17 cellular contexts compared by ENCODE assay signal in the genomic region with DNA sequence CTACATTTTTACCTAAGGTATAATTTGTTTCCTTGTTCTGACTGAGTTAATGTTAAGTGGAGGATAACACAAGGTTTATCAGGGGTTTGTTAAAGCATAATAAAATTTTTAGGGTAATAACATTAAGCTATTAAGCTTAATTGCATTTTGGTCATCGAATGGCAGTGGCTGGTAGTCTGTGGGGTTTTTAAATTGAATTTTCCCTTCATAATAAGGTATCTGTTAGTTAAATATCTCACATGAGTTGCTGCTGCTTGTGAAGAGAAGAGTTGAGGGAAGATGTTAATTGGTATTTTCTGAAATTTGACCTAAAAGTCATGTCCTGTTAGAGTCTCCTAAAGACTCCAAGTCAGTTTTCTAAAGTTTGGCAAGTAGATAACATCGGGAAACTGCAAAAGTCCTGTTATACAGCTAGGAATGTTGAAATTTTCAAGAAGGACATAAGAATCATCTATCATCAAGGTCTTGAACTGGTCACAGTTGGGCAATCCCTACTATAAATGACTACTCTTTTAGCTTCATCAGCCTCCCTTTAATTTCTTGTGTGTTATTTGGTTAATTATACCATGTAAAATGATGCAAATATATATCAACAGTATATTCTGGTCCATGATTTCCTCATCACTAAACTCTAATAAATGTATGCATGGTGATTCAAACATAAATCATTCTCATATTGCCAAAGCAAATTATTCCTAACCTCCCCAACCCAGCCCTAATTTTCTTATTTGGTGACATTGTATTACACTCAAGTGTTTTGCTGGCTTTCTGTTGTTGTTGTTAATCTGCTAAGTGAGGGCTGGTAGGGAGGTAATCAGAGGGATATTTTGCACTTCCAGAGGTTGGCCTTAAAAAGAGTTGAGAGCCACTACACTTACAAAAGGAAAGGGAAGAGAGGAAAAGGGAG.
"Had no signal": no experiment of that assay in that cellular context is flagged by ENCODE, and none has a peak within 500 bp of the region (broad histone marks: within the 10 kb centered on the region; RNA-seq: fewer than 3 reads in every experiment).

No MANE protein-coding gene starts in this region.

- H3K27me3 Mint-ChIP-seq: activated B cell treated with CpG ODN at 0.5 μM for 24 hours; activated naive CD4-positive, alpha-beta T cell treated with anti-CD3 and anti-CD28 coated beads, Interleukin-2, amount 10 ng/mL, durations not matched to agents 7 days and 5 days; memory B cell; natural killer cell treated with Interleukin-12 subunit alpha and Interleukin-12 subunit beta and Interleukin-15 and Interleukin-18, amount 100 ng/mL, for 72 hours had no signal

- H3K4me3 ChIP-seq: esophagus squamous epithelium, left ventricle myocardium inferior, skin epidermis, tibial nerve, vagina had no signal

- ATAC-seq: foreskin keratinocyte; natural killer cell treated with Interleukin-12 subunit alpha and Interleukin-12 subunit beta and Interleukin-15 and Interleukin-18, amount 100 ng/mL, for 72 hours had no signal

- H3K27ac ChIP-seq: foreskin keratinocyte, left ventricle myocardium inferior, skin epidermis, tibial nerve, vagina had no signal

- H3K4me3 Mint-ChIP-seq: activated B cell treated with CpG ODN at 0.5 μM for 24 hours; activated naive CD4-positive, alpha-beta T cell treated with anti-CD3 and anti-CD28 coated beads, Interleukin-2, amount 10 ng/mL, durations not matched to agents 7 days and 5 days; memory B cell; natural killer cell treated with Interleukin-12 subunit alpha and Interleukin-12 subunit beta and Interleukin-15 and Interleukin-18, amount 100 ng/mL, for 72 hours; T-helper 1 cell treated with Interleukin-12 subunit alpha and Interleukin-12 subunit beta and Interleukin-4 antibody, amounts not matched to agents 30 μg/mL and 1 μg/mL, for 36 hours had no signal

- H3K9me3 Mint-ChIP-seq: activated B cell treated with CpG ODN at 0.5 μM for 24 hours; activated naive CD4-positive, alpha-beta T cell treated with anti-CD3 and anti-CD28 coated beads, Interleukin-2, amount 10 ng/mL, durations not matched to agents 7 days and 5 days; activated T-helper 2 cell treated with anti-CD3 and anti-CD28 coated beads, Interferon-gamma antibody, Interleukin-2, Interleukin-4, amounts not matched to agents 10 μg/mL and 5 μg/mL and 100 μg/mL, durations not matched to agents 14 hours and 24 hours and 36 hours; memory B cell; T-helper 1 cell treated with Interleukin-12 subunit alpha and Interleukin-12 subunit beta and Interleukin-4 antibody, amounts not matched to agents 30 μg/mL and 1 μg/mL, for 36 hours had no signal

- H3K27me3 ChIP-seq: esophagus squamous epithelium, foreskin keratinocyte, tibial nerve, vagina had no signal

- H3K9me3 ChIP-seq: esophagus squamous epithelium, left ventricle myocardium inferior, tibial nerve, vagina had no signal

- DNase-seq: activated B cell treated with CpG ODN at 0.5 μM for 24 hours; activated CD4-positive, alpha-beta T cell treated with anti-CD3 and anti-CD28 coated beads, Interleukin-2, amount 50 U/mL, for 1 hour; activated naive CD4-positive, alpha-beta T cell treated with anti-CD3 and anti-CD28 coated beads, Interleukin-2, amount 10 ng/mL, durations not matched to agents 7 days and 5 days; activated T-cell treated with anti-CD3 and anti-CD28 coated beads for 4 hours; esophagus squamous epithelium; foreskin keratinocyte; left ventricle myocardium inferior; stimulated activated CD4-positive, alpha-beta T cell treated with anti-CD3 and anti-CD28 coated beads, Interleukin-15, amount 100 ng/mL, for 24 hours; stimulated activated CD4-positive, alpha-beta T cell treated with anti-CD3 and anti-CD28 coated beads, Interleukin-4, amount 100 ng/mL, for 1 hour; stimulated activated naive CD4-positive, alpha-beta T cell had no signal

- H3K4me1 ChIP-seq: foreskin keratinocyte, vagina had no signal

- H3K36me3 ChIP-seq: esophagus squamous epithelium, left ventricle myocardium inferior, tibial nerve, vagina had no signal

- H3K27ac Mint-ChIP-seq: activated B cell treated with CpG ODN at 0.5 μM for 24 hours; activated naive CD4-positive, alpha-beta T cell treated with anti-CD3 and anti-CD28 coated beads, Interleukin-2, amount 10 ng/mL, durations not matched to agents 7 days and 5 days; activated T-helper 2 cell treated with anti-CD3 and anti-CD28 coated beads, Interferon-gamma antibody, Interleukin-2, Interleukin-4, amounts not matched to agents 10 μg/mL and 5 μg/mL and 100 μg/mL, durations not matched to agents 14 hours and 24 hours and 36 hours; memory B cell; T-helper 1 cell treated with Interleukin-12 subunit alpha and Interleukin-12 subunit beta and Interleukin-4 antibody, amounts not matched to agents 30 μg/mL and 1 μg/mL, for 36 hours had no signal
